In the genomic region with DNA sequence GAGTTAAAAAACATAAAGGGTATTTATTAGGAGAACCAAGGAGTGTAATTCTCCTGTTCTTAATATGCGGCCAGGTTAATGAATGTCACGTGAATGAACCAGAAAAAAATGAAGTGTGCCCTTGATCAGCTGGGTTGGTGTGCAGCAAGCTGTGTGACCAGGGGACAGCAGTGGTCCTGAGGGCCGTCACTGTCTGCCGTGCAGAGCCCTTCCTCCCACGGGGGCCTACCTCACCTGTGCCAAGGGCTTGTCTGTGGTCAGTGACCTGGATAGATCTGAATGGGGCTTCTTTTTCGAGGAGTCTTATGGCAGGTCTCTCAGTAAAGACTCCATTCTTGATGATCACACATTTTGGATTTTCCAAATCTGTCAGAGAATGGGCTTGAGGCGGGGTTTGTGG, we compare ENCODE assay signal across 1 cellular context.
TF ChIP-seq lines count a peak whose summit lies in the region.

No MANE protein-coding gene starts in this region.

TF ChIP-seq in H1, 55 proteins besides CTCF, POLR2A, EP300 and RAD21:
- TF ChIP-seq ZNF274 (IDR thresholded peaks at IDR 0.05; ENCODE audit: borderline replicate concordance, extremely low read depth, low read length) (no peak), CTBP2 (IDR thresholded peaks at IDR 0.05; ENCODE audit: borderline replicate concordance, insufficient read depth, insufficient read length, low read length) (no peak), GTF2F1 (IDR thresholded peaks at IDR 0.05; ENCODE audit: borderline replicate concordance, low read depth, low read length) (no peak), SP1 (IDR thresholded peaks at IDR 0.05; ENCODE audit: low read depth, low read length) (no peak), HDAC6 (IDR thresholded peaks at IDR 0.05; ENCODE audit: low read depth, low read length) (no peak), TAF7 (optimal IDR thresholded peaks at IDR 0.05; ENCODE audit: borderline replicate concordance, low read depth, low read length) (no peak), EGR1 (IDR thresholded peaks at IDR 0.05; ENCODE audit: borderline replicate concordance, low read depth, low read length) (no peak), JUND (IDR thresholded peaks at IDR 0.05; ENCODE audit: low read length) (no peak), RBBP5 (IDR thresholded peaks at IDR 0.05; ENCODE audit: borderline replicate concordance, low read depth, low read length) (no peak), EZH2 (IDR thresholded peaks at IDR 0.05; ENCODE audit: low read depth, low read length, severe bottlenecking) (no peak), KDM4A (IDR thresholded peaks at IDR 0.05; ENCODE audit: low read depth, low read length, severe bottlenecking) (no peak), GABPA (IDR thresholded peaks at IDR 0.05; ENCODE audit: borderline replicate concordance, insufficient read depth, low read length) (no peak), TBP (IDR thresholded peaks at IDR 0.05; ENCODE audit: low read depth, low read length) (no peak)
TF ChIP-seq in H1: peak in this region for 0.
